In the genomic region with DNA sequence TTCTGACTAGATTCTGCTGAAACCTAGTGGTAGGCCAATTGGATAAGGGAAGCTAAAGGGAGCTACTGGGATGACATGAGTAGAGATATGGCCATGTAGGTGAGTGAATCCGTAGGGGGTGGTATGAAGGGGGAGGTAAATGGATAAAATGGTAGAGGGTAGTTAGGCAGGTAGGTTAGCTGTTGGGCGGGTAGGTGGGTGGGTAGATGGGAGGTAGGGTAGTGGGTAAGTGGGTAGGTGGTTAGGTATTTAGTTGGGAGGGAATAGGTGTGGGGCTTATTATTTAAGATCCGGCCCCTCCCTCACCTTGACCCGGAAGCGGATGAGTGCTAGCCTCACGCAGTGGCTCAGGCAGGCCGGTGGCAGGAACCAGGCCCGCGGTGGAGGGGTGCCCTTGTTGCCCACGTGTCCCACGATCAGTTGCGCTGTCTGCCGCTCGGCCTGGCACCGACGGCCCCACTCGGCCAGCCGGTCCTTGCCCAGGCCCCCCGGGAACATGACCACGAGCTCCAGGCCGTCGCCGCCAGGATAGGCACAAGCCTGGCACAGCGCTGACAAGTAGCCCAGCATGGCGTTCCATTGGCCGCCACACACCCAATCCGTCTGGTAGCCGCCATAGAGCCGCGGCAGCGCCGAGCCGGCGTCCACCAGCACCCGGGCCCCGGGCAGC, we compare ENCODE assay signal across 1 cellular context.
TF ChIP-seq lines count a peak whose summit lies in the region.

No MANE protein-coding gene starts in this region.

TF ChIP-seq in HEK293, 187 proteins besides CTCF, POLR2A, EP300 and RAD21 (continued from another document):
- TF ChIP-seq, protein P1, sequence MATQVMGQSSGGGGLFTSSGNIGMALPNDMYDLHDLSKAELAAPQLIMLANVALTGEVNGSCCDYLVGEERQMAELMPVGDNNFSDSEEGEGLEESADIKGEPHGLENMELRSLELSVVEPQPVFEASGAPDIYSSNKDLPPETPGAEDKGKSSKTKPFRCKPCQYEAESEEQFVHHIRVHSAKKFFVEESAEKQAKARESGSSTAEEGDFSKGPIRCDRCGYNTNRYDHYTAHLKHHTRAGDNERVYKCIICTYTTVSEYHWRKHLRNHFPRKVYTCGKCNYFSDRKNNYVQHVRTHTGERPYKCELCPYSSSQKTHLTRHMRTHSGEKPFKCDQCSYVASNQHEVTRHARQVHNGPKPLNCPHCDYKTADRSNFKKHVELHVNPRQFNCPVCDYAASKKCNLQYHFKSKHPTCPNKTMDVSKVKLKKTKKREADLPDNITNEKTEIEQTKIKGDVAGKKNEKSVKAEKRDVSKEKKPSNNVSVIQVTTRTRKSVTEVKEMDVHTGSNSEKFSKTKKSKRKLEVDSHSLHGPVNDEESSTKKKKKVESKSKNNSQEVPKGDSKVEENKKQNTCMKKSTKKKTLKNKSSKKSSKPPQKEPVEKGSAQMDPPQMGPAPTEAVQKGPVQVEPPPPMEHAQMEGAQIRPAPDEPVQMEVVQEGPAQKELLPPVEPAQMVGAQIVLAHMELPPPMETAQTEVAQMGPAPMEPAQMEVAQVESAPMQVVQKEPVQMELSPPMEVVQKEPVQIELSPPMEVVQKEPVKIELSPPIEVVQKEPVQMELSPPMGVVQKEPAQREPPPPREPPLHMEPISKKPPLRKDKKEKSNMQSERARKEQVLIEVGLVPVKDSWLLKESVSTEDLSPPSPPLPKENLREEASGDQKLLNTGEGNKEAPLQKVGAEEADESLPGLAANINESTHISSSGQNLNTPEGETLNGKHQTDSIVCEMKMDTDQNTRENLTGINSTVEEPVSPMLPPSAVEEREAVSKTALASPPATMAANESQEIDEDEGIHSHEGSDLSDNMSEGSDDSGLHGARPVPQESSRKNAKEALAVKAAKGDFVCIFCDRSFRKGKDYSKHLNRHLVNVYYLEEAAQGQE (tag by site-specific recombination; IDR thresholded peaks at IDR 0.05) = no peak
- TF ChIP-seq KLF8 (tag by site-specific recombination; IDR thresholded peaks at IDR 0.05) (peak; percentile 76), EGR2 (tag by site-specific recombination; IDR thresholded peaks at IDR 0.05; ENCODE audit: low read depth) (peak; percentile 97), GLI2 (tag by site-specific recombination; IDR thresholded peaks at IDR 0.05; ENCODE audit: borderline replicate concordance, low read depth) (no peak), ZNF585B (tag by site-specific recombination; IDR thresholded peaks at IDR 0.05) (no peak), ZNF324 (tag by site-specific recombination; IDR thresholded peaks at IDR 0.05) (0 out of 2 replicates have a peak, but pooled peaks have one; percentile 44), ZNF223 (tag by site-specific recombination; IDR thresholded peaks at IDR 0.05) (peak; percentile 71; the same call in 1 of the 2 replicates), GLIS1 (tag by site-specific recombination; IDR thresholded peaks at IDR 0.05) (peak; percentile 33), ZEB2 (tag by site-specific recombination; IDR thresholded peaks at IDR 0.05) (peak; percentile 62), SP2 (tag by site-specific recombination; IDR thresholded peaks at IDR 0.05) (peak; percentile 91), ZNF221 (tag by site-specific recombination; IDR thresholded peaks at IDR 0.05; ENCODE audit: borderline replicate concordance) (no peak), SP3 (tag by site-specific recombination; IDR thresholded peaks at IDR 0.05) (peak; percentile 91), ZNF341 (tag by site-specific recombination; IDR thresholded peaks at IDR 0.05; ENCODE audit: low read depth) (peak; percentile 42; the same call in 1 of the 2 replicates), ZNF354C (tag by site-specific recombination; IDR thresholded peaks at IDR 0.05; ENCODE audit: borderline replicate concordance, low read depth) (no peak), ZNF184 (tag by site-specific recombination; IDR thresholded peaks at IDR 0.05) (no peak), ZNF394 (tag by site-specific recombination; IDR thresholded peaks at IDR 0.05; ENCODE audit: borderline replicate concordance) (no peak), KLF1 (tag by site-specific recombination; IDR thresholded peaks at IDR 0.05) (0 out of 2 replicates have a peak, but pooled peaks have one; percentile 49), ZNF2 (tag by site-specific recombination; IDR thresholded peaks at IDR 0.05) (peak; percentile 23; the same call in 1 of the 2 replicates), GLIS2 (tag by site-specific recombination; IDR thresholded peaks at IDR 0.05) (peak; percentile 58), ZBTB1 (tag by site-specific recombination; IDR thresholded peaks at IDR 0.05) (0 out of 2 replicates have a peak, but pooled peaks have one; percentile 22), WT1 (tag by site-specific recombination; IDR thresholded peaks at IDR 0.05) (peak; percentile 30; the same call in 1 of the 2 replicates), ZXDB (tag by site-specific recombination; IDR thresholded peaks at IDR 0.05) (peak; percentile 44; the same call in 1 of the 2 replicates), ZNF600 (tag by site-specific recombination; IDR thresholded peaks at IDR 0.05) (peak; percentile 93), ZNF501 (tag by site-specific recombination; IDR thresholded peaks at IDR 0.05) (peak; percentile 57; the same call in 1 of the 2 replicates), KLF9 (tag by site-specific recombination; IDR thresholded peaks at IDR 0.05; ENCODE audit: low read depth) (peak; percentile 26; the same call in 1 of the 2 replicates), ZNF629 (tag by site-specific recombination; IDR thresholded peaks at IDR 0.05) (0 out of 2 replicates have a peak, but pooled peaks have one; percentile 28), ZBTB17 (tag by site-specific recombination; IDR thresholded peaks at IDR 0.05) (peak; percentile 80), ZFHX2 (tag by site-specific recombination; conservative IDR thresholded peaks at IDR 0.05) (peak; percentile 94), YY2 (tag by site-specific recombination; IDR thresholded peaks at IDR 0.05) (peak; percentile 85), OVOL3 (tag by site-specific recombination; IDR thresholded peaks at IDR 0.05) (0 out of 2 replicates have a peak, but pooled peaks have one; percentile 28), ZNF335 (tag by site-specific recombination; conservative IDR thresholded peaks at IDR 0.05) (peak; percentile 80), SALL2 (tag by site-specific recombination; IDR thresholded peaks at IDR 0.05; ENCODE audit: borderline replicate concordance) (no peak), SETDB1 (IDR thresholded peaks at IDR 0.05; ENCODE audit: insufficient read length, low read length) (no peak), ZNF596 (tag by site-specific recombination; IDR thresholded peaks at IDR 0.05) (no peak), ZNF76 (tag by site-specific recombination; IDR thresholded peaks at IDR 0.05; ENCODE audit: borderline replicate concordance, low read depth) (peak; percentile 60), ZNF677 (tag by site-specific recombination; IDR thresholded peaks at IDR 0.05) (no peak)
- TF ChIP-seq, protein P2, sequence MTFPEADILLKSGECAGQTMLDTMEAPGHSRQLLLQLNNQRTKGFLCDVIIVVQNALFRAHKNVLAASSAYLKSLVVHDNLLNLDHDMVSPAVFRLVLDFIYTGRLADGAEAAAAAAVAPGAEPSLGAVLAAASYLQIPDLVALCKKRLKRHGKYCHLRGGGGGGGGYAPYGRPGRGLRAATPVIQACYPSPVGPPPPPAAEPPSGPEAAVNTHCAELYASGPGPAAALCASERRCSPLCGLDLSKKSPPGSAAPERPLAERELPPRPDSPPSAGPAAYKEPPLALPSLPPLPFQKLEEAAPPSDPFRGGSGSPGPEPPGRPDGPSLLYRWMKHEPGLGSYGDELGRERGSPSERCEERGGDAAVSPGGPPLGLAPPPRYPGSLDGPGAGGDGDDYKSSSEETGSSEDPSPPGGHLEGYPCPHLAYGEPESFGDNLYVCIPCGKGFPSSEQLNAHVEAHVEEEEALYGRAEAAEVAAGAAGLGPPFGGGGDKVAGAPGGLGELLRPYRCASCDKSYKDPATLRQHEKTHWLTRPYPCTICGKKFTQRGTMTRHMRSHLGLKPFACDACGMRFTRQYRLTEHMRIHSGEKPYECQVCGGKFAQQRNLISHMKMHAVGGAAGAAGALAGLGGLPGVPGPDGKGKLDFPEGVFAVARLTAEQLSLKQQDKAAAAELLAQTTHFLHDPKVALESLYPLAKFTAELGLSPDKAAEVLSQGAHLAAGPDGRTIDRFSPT (tag by site-specific recombination; IDR thresholded peaks at IDR 0.05) = peak; percentile 81
- TF ChIP-seq, protein P3, sequence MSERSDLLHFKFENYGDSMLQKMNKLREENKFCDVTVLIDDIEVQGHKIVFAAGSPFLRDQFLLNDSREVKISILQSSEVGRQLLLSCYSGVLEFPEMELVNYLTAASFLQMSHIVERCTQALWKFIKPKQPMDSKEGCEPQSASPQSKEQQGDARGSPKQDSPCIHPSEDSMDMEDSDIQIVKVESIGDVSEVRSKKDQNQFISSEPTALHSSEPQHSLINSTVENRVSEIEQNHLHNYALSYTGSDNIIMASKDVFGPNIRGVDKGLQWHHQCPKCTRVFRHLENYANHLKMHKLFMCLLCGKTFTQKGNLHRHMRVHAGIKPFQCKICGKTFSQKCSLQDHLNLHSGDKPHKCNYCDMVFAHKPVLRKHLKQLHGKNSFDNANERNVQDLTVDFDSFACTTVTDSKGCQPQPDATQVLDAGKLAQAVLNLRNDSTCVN (tag by site-specific recombination; optimal IDR thresholded peaks at IDR 0.05) = no peak
- TF ChIP-seq, protein P4, sequence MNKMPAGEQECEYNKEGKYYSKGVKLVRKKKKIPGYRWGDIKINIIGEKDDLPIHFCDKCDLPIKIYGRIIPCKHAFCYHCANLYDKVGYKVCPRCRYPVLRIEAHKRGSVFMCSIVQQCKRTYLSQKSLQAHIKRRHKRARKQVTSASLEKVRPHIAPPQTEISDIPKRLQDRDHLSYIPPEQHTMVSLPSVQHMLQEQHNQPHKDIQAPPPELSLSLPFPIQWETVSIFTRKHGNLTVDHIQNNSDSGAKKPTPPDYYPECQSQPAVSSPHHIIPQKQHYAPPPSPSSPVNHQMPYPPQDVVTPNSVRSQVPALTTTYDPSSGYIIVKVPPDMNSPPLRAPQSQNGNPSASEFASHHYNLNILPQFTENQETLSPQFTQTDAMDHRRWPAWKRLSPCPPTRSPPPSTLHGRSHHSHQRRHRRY (tag by site-specific recombination; IDR thresholded peaks at IDR 0.05) = 0 out of 2 replicates have a peak, but pooled peaks have one; percentile 40
- TF ChIP-seq, protein P5, sequence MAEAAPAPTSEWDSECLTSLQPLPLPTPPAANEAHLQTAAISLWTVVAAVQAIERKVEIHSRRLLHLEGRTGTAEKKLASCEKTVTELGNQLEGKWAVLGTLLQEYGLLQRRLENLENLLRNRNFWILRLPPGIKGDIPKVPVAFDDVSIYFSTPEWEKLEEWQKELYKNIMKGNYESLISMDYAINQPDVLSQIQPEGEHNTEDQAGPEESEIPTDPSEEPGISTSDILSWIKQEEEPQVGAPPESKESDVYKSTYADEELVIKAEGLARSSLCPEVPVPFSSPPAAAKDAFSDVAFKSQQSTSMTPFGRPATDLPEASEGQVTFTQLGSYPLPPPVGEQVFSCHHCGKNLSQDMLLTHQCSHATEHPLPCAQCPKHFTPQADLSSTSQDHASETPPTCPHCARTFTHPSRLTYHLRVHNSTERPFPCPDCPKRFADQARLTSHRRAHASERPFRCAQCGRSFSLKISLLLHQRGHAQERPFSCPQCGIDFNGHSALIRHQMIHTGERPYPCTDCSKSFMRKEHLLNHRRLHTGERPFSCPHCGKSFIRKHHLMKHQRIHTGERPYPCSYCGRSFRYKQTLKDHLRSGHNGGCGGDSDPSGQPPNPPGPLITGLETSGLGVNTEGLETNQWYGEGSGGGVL (tag by site-specific recombination; IDR thresholded peaks at IDR 0.05) = peak; percentile 71
- TF ChIP-seq, protein P6, sequence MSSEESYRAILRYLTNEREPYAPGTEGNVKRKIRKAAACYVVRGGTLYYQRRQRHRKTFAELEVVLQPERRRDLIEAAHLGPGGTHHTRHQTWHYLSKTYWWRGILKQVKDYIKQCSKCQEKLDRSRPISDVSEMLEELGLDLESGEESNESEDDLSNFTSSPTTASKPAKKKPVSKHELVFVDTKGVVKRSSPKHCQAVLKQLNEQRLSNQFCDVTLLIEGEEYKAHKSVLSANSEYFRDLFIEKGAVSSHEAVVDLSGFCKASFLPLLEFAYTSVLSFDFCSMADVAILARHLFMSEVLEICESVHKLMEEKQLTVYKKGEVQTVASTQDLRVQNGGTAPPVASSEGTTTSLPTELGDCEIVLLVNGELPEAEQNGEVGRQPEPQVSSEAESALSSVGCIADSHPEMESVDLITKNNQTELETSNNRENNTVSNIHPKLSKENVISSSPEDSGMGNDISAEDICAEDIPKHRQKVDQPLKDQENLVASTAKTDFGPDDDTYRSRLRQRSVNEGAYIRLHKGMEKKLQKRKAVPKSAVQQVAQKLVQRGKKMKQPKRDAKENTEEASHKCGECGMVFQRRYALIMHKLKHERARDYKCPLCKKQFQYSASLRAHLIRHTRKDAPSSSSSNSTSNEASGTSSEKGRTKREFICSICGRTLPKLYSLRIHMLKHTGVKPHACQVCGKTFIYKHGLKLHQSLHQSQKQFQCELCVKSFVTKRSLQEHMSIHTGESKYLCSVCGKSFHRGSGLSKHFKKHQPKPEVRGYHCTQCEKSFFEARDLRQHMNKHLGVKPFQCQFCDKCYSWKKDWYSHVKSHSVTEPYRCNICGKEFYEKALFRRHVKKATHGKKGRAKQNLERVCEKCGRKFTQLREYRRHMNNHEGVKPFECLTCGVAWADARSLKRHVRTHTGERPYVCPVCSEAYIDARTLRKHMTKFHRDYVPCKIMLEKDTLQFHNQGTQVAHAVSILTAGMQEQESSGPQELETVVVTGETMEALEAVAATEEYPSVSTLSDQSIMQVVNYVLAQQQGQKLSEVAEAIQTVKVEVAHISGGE (tag by site-specific recombination; conservative IDR thresholded peaks at IDR 0.05; ENCODE audit: low read depth) = peak; percentile 87
- TF ChIP-seq, protein P7, sequence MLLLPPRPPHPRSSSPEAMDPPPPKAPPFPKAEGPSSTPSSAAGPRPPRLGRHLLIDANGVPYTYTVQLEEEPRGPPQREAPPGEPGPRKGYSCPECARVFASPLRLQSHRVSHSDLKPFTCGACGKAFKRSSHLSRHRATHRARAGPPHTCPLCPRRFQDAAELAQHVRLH (tag by site-specific recombination; IDR thresholded peaks at IDR 0.05) = peak; percentile 99
- TF ChIP-seq, protein P8, sequence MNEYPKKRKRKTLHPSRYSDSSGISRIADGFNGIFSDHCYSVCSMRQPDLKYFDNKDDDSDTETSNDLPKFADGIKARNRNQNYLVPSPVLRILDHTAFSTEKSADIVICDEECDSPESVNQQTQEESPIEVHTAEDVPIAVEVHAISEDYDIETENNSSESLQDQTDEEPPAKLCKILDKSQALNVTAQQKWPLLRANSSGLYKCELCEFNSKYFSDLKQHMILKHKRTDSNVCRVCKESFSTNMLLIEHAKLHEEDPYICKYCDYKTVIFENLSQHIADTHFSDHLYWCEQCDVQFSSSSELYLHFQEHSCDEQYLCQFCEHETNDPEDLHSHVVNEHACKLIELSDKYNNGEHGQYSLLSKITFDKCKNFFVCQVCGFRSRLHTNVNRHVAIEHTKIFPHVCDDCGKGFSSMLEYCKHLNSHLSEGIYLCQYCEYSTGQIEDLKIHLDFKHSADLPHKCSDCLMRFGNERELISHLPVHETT (tag by site-specific recombination; IDR thresholded peaks at IDR 0.05) = 0 out of 2 replicates have a peak, but pooled peaks have one; percentile 18
